ENCODE assay signal across 23 cellular contexts in genomic region chr14:36702484-36702883, GRCh38. TPM values are rescaled to one million over a fixed set of nuclear protein-coding genes. Genes with fewer than 3 reads are reported as not detected.
"Had no signal": no experiment of that assay in that cellular context is flagged by ENCODE, and none has a peak within 500 bp of the region (broad histone marks: within the 10 kb centered on the region; RNA-seq: fewer than 3 reads in every experiment).

No MANE protein-coding gene starts in this region.

- H3K27ac ChIP-seq: coronary artery, dorsolateral prefrontal cortex, esophagus squamous epithelium, gastrocnemius medialis, heart right ventricle, left lung, lower lobe of right lung had no signal

- H3K4me3 Mint-ChIP-seq: naive thymus-derived CD4-positive, alpha-beta T cell had no signal

- H3K27me3 ChIP-seq: esophagus squamous epithelium, gastrocnemius medialis, left lung had no signal

- H3K4me1 ChIP-seq: esophagus squamous epithelium, gastrocnemius medialis, heart right ventricle, left lung, lower lobe of right lung had no signal

- DNase-seq: dermis blood vessel endothelial cell; dorsolateral prefrontal cortex; effector CD4-positive, alpha-beta T cell; effector memory CD4-positive, alpha-beta T cell; esophagus squamous epithelium; foreskin fibroblast; foreskin melanocyte; gastrocnemius medialis; glutamatergic neuron; head of caudate nucleus; heart right ventricle; hippocampal formation; left cardiac atrium; left lung; left ventricle myocardium superior; lower lobe of right lung; mesendoderm; midbrain; naive thymus-derived CD4-positive, alpha-beta T cell had no signal

- H3K9me3 ChIP-seq: esophagus squamous epithelium, gastrocnemius medialis, lower lobe of right lung had no signal

- H3K36me3 ChIP-seq: esophagus squamous epithelium, gastrocnemius medialis, heart right ventricle, left lung, lower lobe of right lung had no signal

- H3K4me3 ChIP-seq: coronary artery, dorsolateral prefrontal cortex, esophagus squamous epithelium, gastrocnemius medialis, heart right ventricle, left lung, lower lobe of right lung had no signal

- ATAC-seq: gastrocnemius medialis; heart right ventricle; left cardiac atrium; left lung; left ventricle myocardium superior; lower lobe of right lung; naive thymus-derived CD4-positive, alpha-beta T cell had no signal

- H3K27ac Mint-ChIP-seq: naive thymus-derived CD4-positive, alpha-beta T cell had no signal

RNA-seq across cellular contexts. Expression of gene PAX9, which starts 40.8 kb away (rescaled TPM):
- total RNA-seq: dermis blood vessel endothelial cell; gastrocnemius medialis; heart right ventricle; left cardiac atrium; left ventricle myocardium superior; lung microvascular endothelial cell; mononuclear cell; mucosa of gallbladder; naive thymus-derived CD4-positive, alpha-beta T cell had no signal
